17 cellular contexts compared by ENCODE assay signal in genomic region chr7:149725426-149725821, GRCh38. TPM values are rescaled to one million over a fixed set of nuclear protein-coding genes. Genes with fewer than 3 reads are reported as not detected.
DNase-seq lines count a peak whose midpoint lies in the region; ATAC-seq and TF ChIP-seq lines count a peak whose summit lies in the region.
"Had no signal": no experiment of that assay in that cellular context is flagged by ENCODE, and none has a peak within 500 bp of the region (broad histone marks: within the 10 kb centered on the region; RNA-seq: fewer than 3 reads in every experiment).

No MANE protein-coding gene starts in this region.

- peak; percentile 74 for DNase-seq in cardiac septum (ENCODE audit: low spot score)
- no peak for DNase-seq in left cardiac atrium
- peak; percentile 49 for DNase-seq in foreskin melanocyte
- DNase-seq in sciatic nerve (ENCODE audit: low spot score): peak; percentile 60
- no peak for DNase-seq in SW480 (ENCODE audit: low spot score)
- DNase-seq in HEK293T (ENCODE audit: extremely low spot score): no peak
- DNase-seq: COR-L47, GF-D8, HFFc6, Karpas-422, MM.1S, NCI-H1105 treated with DMSO at 0.1 percent for 48 hours, NCI-H1694 treated with DMSO at 0.1 percent for 48 hours, NCI-H226, NCI-H526, Right ventricle myocardium superior had no signal

- CTCF ChIA-PET in HEK293T (lab: Yijun Ruan, JAX): no interaction called here

- POLR2A ChIA-PET in HEK293T (lab: Yijun Ruan, JAX): no interaction called here

- intact Hi-C loops in cardiac septum (cut with DNase I) (no loop called here), left cardiac atrium (cut with DNase I) (no loop called here), sciatic nerve (cut with DNase I) (no loop called here)

- ATAC-seq in left cardiac atrium: no peak
- no peak for ATAC-seq in sciatic nerve
- ATAC-seq in GM19467 (IDR thresholded peaks at IDR 0.05; ENCODE audit: unreplicated experiment): no peak

TF ChIP-seq in HEK293T, 16 proteins besides CTCF, POLR2A, EP300 and RAD21:
- TF ChIP-seq ZNF384 (IDR thresholded peaks at IDR 0.05) (no peak), FOXA1 (IDR thresholded peaks at IDR 0.05) (no peak), FOXK2 (IDR thresholded peaks at IDR 0.05) (no peak), CTBP1 (IDR thresholded peaks at IDR 0.05; ENCODE audit: borderline replicate concordance) (no peak), BHLHE40 (IDR thresholded peaks at IDR 0.05; ENCODE audit: borderline replicate concordance) (no peak)

RNA-seq across cellular contexts. Expression of gene ZNF467, which starts 48.0 kb away (rescaled TPM):
- 7.0 TPM for total RNA-seq in cardiac septum
- total RNA-seq in left cardiac atrium: 10 to 100 TPM in 1 of 2 donors, 1 to 10 TPM in 1; 7.9 to 10.4 TPM
- total RNA-seq in sciatic nerve: 10.1 TPM

Comparison
In these comparisons a context has a peak if more than half of its experiments do, and no peak if none do; other contexts are left out.
1. DNase-seq: peak in cardiac septum (single experiment), foreskin melanocyte (single experiment) and sciatic nerve (single experiment); none in left cardiac atrium (single experiment), SW480 (single experiment) and HEK293T (single experiment).